In the genomic region with DNA sequence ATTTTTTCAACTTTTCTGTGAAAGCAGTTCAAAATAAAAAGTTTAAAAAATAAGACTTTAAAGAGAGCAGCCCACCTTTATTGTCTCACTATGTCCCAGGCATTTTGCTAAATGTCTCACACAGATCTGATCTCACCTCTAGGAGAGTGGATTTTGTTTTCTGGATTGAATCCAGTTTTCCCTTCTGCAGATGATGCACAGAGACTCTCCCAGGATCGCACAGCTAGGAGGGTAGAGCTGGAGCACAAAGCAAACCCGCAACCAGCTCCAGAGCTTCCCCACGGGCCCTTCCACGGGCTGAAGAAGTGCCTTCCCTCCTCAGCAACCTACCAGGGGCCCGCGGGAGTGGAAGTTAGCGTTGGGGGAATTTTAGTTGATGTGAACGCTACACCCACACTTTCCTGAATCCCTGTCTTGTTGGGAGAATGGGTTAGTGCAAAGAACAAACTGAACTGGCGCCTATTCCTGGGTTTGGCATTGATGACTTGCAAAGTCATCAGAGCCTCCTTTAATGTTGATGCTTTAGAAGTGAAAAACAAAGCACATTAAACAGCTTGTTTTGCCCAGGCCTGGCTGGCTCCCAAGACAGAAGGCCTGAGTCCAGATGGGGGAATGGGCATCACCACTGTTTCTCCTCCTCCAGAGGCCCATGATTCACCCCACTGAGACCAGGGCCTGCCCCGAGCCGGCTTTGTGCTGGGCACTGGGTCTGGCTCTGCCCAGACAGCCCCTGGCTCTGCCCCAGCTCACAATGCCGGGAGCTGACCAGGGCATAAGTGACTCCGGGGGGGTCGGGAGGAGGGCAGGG, we compare ENCODE assay signal across 10 cellular contexts. TPM values are rescaled to one million over a fixed set of nuclear protein-coding genes. Genes with fewer than 3 reads are reported as not detected.
DNase-seq lines count a peak whose midpoint lies in the region; TF ChIP-seq lines count a peak whose summit lies in the region.
"Had no signal": no experiment of that assay in that cellular context is flagged by ENCODE, and none has a peak within 500 bp of the region (broad histone marks: within the 10 kb centered on the region; RNA-seq: fewer than 3 reads in every experiment).

No MANE protein-coding gene starts in this region.

- no peak overlapping the region for H3K27ac Mint-ChIP-seq in activated CD4-positive, alpha-beta T cell treated with anti-CD3 and anti-CD28 coated beads, Interleukin-2, amount 10 ng/mL, durations not matched to agents 7 days and 5 days
- H3K27ac Mint-ChIP-seq: activated naive CD8-positive, alpha-beta T cell treated with anti-CD3 and anti-CD28 coated beads, Interleukin-2, amount 50 U/mL, for 24 hours had no signal

- H3K9me3 ChIP-seq in vagina = no peaks in the 10 kb centered on the region

- H3K27ac ChIP-seq in vagina = peak overlapping the region; percentile 43

- no peaks in the 10 kb centered on the region for H3K27me3 ChIP-seq in vagina

- POLR2A ChIA-PET in activated CD4-positive, alpha-beta T cell treated with anti-CD3 and anti-CD28 coated beads, Interleukin-2, amount 10 ng/mL, durations not matched to agents 7 days and 5 days (lab: Charles Lee) = no interaction called here

- DNase-seq in RKO (ENCODE audit: low spot score) (peak; percentile 82), epidermal melanocyte (ENCODE audit: insufficient read length, low spot score) (peak; percentile 28), midbrain (lab: John Stamatoyannopoulos, UW) (peak; percentile 90), vagina (ENCODE audit: extremely low spot score in 2 of 2) (no peak), DMS114 treated with DMSO at 0.1 percent for 48 hours (lab: John Stamatoyannopoulos, UW; ENCODE audit: unreplicated experiment) (no peak)
- no peak for DNase-seq in NK-92 treated with Interleukin-12 subunit alpha and Interleukin-12 subunit beta, amount 100 ng/mL, for 24 hours (lab: John Stamatoyannopoulos, UW)
- no peak for DNase-seq in activated CD4-positive, alpha-beta T cell treated with anti-CD3 and anti-CD28 coated beads, Interleukin-2, amount 10 ng/mL, durations not matched to agents 7 days and 5 days
- DNase-seq: activated CD4-positive, CD25-positive, alpha-beta regulatory T cell treated with anti-CD3 and anti-CD28 coated beads, Interleukin-2, amount 50 U/mL, for 72 hours; activated naive CD8-positive, alpha-beta T cell treated with anti-CD3 and anti-CD28 coated beads, Interleukin-2, amount 50 U/mL, for 24 hours; Karpas-422 had no signal

- intact Hi-C loops in vagina (cut with DNase I) = no loop called here

- no peaks in the 10 kb centered on the region for H3K4me1 Mint-ChIP-seq in activated CD4-positive, alpha-beta T cell treated with anti-CD3 and anti-CD28 coated beads, Interleukin-2, amount 10 ng/mL, durations not matched to agents 7 days and 5 days

- peaks cover 14% of the 10 kb centered on the region for H3K27me3 Mint-ChIP-seq in activated CD4-positive, alpha-beta T cell treated with anti-CD3 and anti-CD28 coated beads, Interleukin-2, amount 10 ng/mL, durations not matched to agents 7 days and 5 days

- H3K36me3 Mint-ChIP-seq in activated CD4-positive, alpha-beta T cell treated with anti-CD3 and anti-CD28 coated beads, Interleukin-2, amount 10 ng/mL, durations not matched to agents 7 days and 5 days (ENCODE audit: low read depth) = no peaks in the 10 kb centered on the region

- peak overlapping the region in 1 of 2 donors; percentile 18 for H3K4me3 ChIP-seq in vagina

- H3K4me3 Mint-ChIP-seq in activated CD4-positive, alpha-beta T cell treated with anti-CD3 and anti-CD28 coated beads, Interleukin-2, amount 10 ng/mL, durations not matched to agents 7 days and 5 days = no peak overlapping the region
- H3K4me3 Mint-ChIP-seq: activated naive CD8-positive, alpha-beta T cell treated with anti-CD3 and anti-CD28 coated beads, Interleukin-2, amount 50 U/mL, for 24 hours had no signal

- H3K9me3 Mint-ChIP-seq in activated CD4-positive, alpha-beta T cell treated with anti-CD3 and anti-CD28 coated beads, Interleukin-2, amount 10 ng/mL, durations not matched to agents 7 days and 5 days = no peaks in the 10 kb centered on the region
- H3K9me3 Mint-ChIP-seq: activated naive CD8-positive, alpha-beta T cell treated with anti-CD3 and anti-CD28 coated beads, Interleukin-2, amount 50 U/mL, for 24 hours had no signal

- peaks cover 46% of the 10 kb centered on the region for H3K4me1 ChIP-seq in vagina

- TF ChIP-seq POLR2A in vagina (IDR thresholded peaks at IDR 0.05) = no peak

- TF ChIP-seq CTCF in vagina (IDR thresholded peaks at IDR 0.05) = no peak

- H3K36me3 ChIP-seq in vagina = no peaks in the 10 kb centered on the region

- CTCF ChIA-PET in activated CD4-positive, alpha-beta T cell treated with anti-CD3 and anti-CD28 coated beads, Interleukin-2, amount 10 ng/mL, durations not matched to agents 7 days and 5 days (lab: Charles Lee) = interaction anchor here (0.8 to 1.3 kb wide), 2 partner anchors 9 to 159 kb away, joined by 3 read pairs; no protein-coding TSS in a partner anchor

RNA-seq across cellular contexts. Expression of gene C2CD2, which starts 6.0 kb away (rescaled TPM):
- 36.1 TPM for total RNA-seq in vagina
- total RNA-seq in activated CD4-positive, alpha-beta T cell treated with anti-CD3 and anti-CD28 coated beads, Interleukin-2, amount 10 ng/mL, durations not matched to agents 7 days and 5 days = 1 to 10 TPM; 7.0 to 8.8 TPM

Comparison
In these comparisons a context has a peak if more than half of its experiments do, and no peak if none do; other contexts are left out.
1. DNase-seq: peak in RKO (single experiment), epidermal melanocyte (single experiment) and midbrain (single experiment); none in vagina (0 of 2), NK-92 treated with Interleukin-12 subunit alpha and Interleukin-12 subunit beta, amount 100 ng/mL, for 24 hours (single experiment), activated CD4-positive, alpha-beta T cell treated with anti-CD3 and anti-CD28 coated beads, Interleukin-2, amount 10 ng/mL, durations not matched to agents 7 days and 5 days (single experiment) and DMS114 treated with DMSO at 0.1 percent for 48 hours (single experiment).